ENCODE assay signal across 29 cellular contexts in genomic region chr11:15874699-15875098, GRCh38.
"Had no signal": no experiment of that assay in that cellular context is flagged by ENCODE, and none has a peak within 500 bp of the region (broad histone marks: within the 10 kb centered on the region; RNA-seq: fewer than 3 reads in every experiment).

No MANE protein-coding gene starts in this region.

- H3K4me3 Mint-ChIP-seq: naive thymus-derived CD8-positive, alpha-beta T cell; nephron; neural crest cell; stimulated activated naive B cell treated with anti-CD40 and anti-IgM and Interleukin-4, amounts not matched to agents 10 μg/mL and 1 μg/mL and 100 μg/mL, for 72 hours had no signal

- H3K27me3 ChIP-seq: left lung, neutrophil, right atrium auricular region, right lobe of liver, stomach, testis, thyroid gland, transverse colon, upper lobe of right lung, uterus had no signal

- DNase-seq: hippocampal formation; kidney; left colon; left lung; lower lobe of right lung; mammary epithelial cell; mesenchymal stem cell; naive thymus-derived CD8-positive, alpha-beta T cell; occipital lobe; psoas muscle; right lobe of liver; stimulated activated CD4-positive, alpha-beta T cell treated with anti-CD3 and anti-CD28 coated beads, Interleukin-12 subunit alpha, Interleukin-12 subunit beta, amount 100 ng/mL, for 4 hours; stimulated activated CD4-positive, alpha-beta T cell treated with anti-CD3 and anti-CD28 coated beads, Interleukin-15, amount 100 ng/mL, for 24 hours; stimulated activated CD4-positive, alpha-beta T cell treated with anti-CD3 and anti-CD28 coated beads, Interleukin-2, amount 100 ng/mL, for 24 hours; stimulated activated CD4-positive, alpha-beta T cell treated with anti-CD3 and anti-CD28 coated beads, Interleukin-4, amount 100 ng/mL, for 1 hour; stimulated activated naive B cell treated with anti-CD40 and anti-IgM and Interleukin-4, amounts not matched to agents 10 μg/mL and 1 μg/mL and 100 μg/mL, for 72 hours; stimulated activated naive CD8-positive, alpha-beta T cell treated with anti-CD3 and anti-CD28 coated beads, Interleukin-15, Interleukin-2, amounts not matched to agents 100 U/mL and 50 U/mL, for 24 hours; stomach; testis; thyroid gland; transverse colon; upper lobe of right lung; uterus had no signal

- H3K36me3 Mint-ChIP-seq: naive thymus-derived CD8-positive, alpha-beta T cell; stimulated activated naive B cell treated with anti-CD40 and anti-IgM and Interleukin-4, amounts not matched to agents 10 μg/mL and 1 μg/mL and 100 μg/mL, for 72 hours had no signal

- H2AFZ ChIP-seq: parathyroid adenoma had no signal

- H3K79me2 ChIP-seq: parathyroid adenoma had no signal

- H3K27me3 Mint-ChIP-seq: stimulated activated naive B cell treated with anti-CD40 and anti-IgM and Interleukin-4, amounts not matched to agents 10 μg/mL and 1 μg/mL and 100 μg/mL, for 72 hours had no signal

- H3K9me3 ChIP-seq: left lung, lower lobe of right lung, neutrophil, psoas muscle, right atrium auricular region, right lobe of liver, stomach, testis, thyroid gland, transverse colon, upper lobe of right lung, uterus had no signal

- H3K27ac Mint-ChIP-seq: naive thymus-derived CD8-positive, alpha-beta T cell; nephron; stimulated activated naive B cell treated with anti-CD40 and anti-IgM and Interleukin-4, amounts not matched to agents 10 μg/mL and 1 μg/mL and 100 μg/mL, for 72 hours had no signal

- H3K4me1 Mint-ChIP-seq: naive thymus-derived CD8-positive, alpha-beta T cell; stimulated activated naive B cell treated with anti-CD40 and anti-IgM and Interleukin-4, amounts not matched to agents 10 μg/mL and 1 μg/mL and 100 μg/mL, for 72 hours had no signal

- H3K4me1 ChIP-seq: left lung, lower lobe of right lung, parathyroid adenoma, psoas muscle, right atrium auricular region, right lobe of liver, stomach, testis, thyroid gland, transverse colon, upper lobe of right lung, uterus had no signal

- H3K9ac ChIP-seq: parathyroid adenoma had no signal

- H3K9me3 Mint-ChIP-seq: stimulated activated naive B cell treated with anti-CD40 and anti-IgM and Interleukin-4, amounts not matched to agents 10 μg/mL and 1 μg/mL and 100 μg/mL, for 72 hours had no signal

- H3K27ac ChIP-seq: left lung, lower lobe of right lung, neutrophil, parathyroid adenoma, psoas muscle, right atrium auricular region, right lobe of liver, skin epidermis, stomach, testis, thyroid gland, transverse colon, upper lobe of right lung, uterus had no signal

- ATAC-seq: left colon; left lung; lower lobe of right lung; naive thymus-derived CD8-positive, alpha-beta T cell; right lobe of liver; stimulated activated naive B cell treated with anti-CD40 and anti-IgM and Interleukin-4, amounts not matched to agents 10 μg/mL and 1 μg/mL and 100 μg/mL, for 72 hours; stimulated activated naive CD8-positive, alpha-beta T cell treated with anti-CD3 and anti-CD28 coated beads, Interleukin-15, Interleukin-2, amounts not matched to agents 100 U/mL and 50 U/mL, for 24 hours; upper lobe of right lung had no signal

- H3K36me3 ChIP-seq: left lung, lower lobe of right lung, neutrophil, right atrium auricular region, right lobe of liver, stomach, thyroid gland, transverse colon, upper lobe of right lung, uterus had no signal

- H3K4me3 ChIP-seq: left lung, lower lobe of right lung, psoas muscle, right atrium auricular region, right lobe of liver, skin epidermis, stomach, testis, thyroid gland, transverse colon, upper lobe of right lung, uterus had no signal
